In the genomic region with DNA sequence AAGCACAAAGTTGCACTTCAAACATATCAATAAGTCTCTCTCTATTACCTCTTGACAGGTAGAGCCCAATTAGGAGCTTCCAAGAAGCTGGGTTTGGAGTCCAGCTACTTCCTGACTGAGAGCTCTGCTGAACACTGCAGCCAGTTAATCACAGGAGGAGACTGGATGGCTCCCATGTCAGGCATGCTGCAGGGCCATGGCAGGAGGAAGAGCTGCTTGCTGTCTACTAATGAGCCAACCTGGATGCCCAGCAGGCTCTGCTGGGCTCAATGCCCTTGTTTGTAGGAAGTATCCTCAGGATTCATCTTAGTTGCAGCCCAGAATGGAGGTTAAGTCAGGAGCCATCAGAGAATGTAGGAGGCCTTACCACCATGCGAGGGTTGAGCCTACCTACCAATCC, we compare ENCODE assay signal across 19 cellular contexts.
"Had no signal": no experiment of that assay in that cellular context is flagged by ENCODE, and none has a peak within 500 bp of the region (broad histone marks: within the 10 kb centered on the region; RNA-seq: fewer than 3 reads in every experiment).

No MANE protein-coding gene starts in this region.

- ATAC-seq: activated T-helper 17 cell treated with anti-CD3 and anti-CD28 coated beads, Interleukin-2, amount 50 U/mL, for 72 hours; T-helper 17 cell had no signal

- H3K27ac ChIP-seq: epithelial cell of prostate had no signal

- H3K4me3 ChIP-seq: lung had no signal

- FAIRE-seq: keratinocyte had no signal

- DNase-seq: activated CD4-positive, alpha-beta T cell treated with anti-CD3 and anti-CD28 coated beads, Interleukin-2, amount 50 U/mL, for 48 hours; activated naive CD4-positive, alpha-beta T cell; activated naive CD8-positive, alpha-beta T cell treated with anti-CD3 and anti-CD28 coated beads for 36 hours; amniotic stem cell; foreskin fibroblast; glutamatergic neuron; hypothalamus; nucleus accumbens; posterior cingulate gyrus; retina; stimulated activated CD4-positive, alpha-beta T cell treated with anti-CD3 and anti-CD28 coated beads, Interleukin-12 subunit alpha, Interleukin-12 subunit beta, amount 100 ng/mL, for 4 hours; stimulated activated CD4-positive, alpha-beta T cell treated with anti-CD3 and anti-CD28 coated beads, Interleukin-1b, Interleukin-23, amount 100 ng/mL, for 48 hours; stimulated activated CD8-positive, alpha-beta memory T cell treated with anti-CD3 and anti-CD28 coated beads, Interleukin-4, amount 100 ng/mL, for 48 hours; stimulated activated naive CD4-positive, alpha-beta T cell; T-helper 17 cell had no signal
